ENCODE assay signal across 17 cellular contexts in genomic region chr12:5439788-5440300, GRCh38. TPM values are rescaled to one million over a fixed set of nuclear protein-coding genes. Genes with fewer than 3 reads are reported as not detected.
"Had no signal": no experiment of that assay in that cellular context is flagged by ENCODE, and none has a peak within 500 bp of the region (broad histone marks: within the 10 kb centered on the region; RNA-seq: fewer than 3 reads in every experiment).

No MANE protein-coding gene starts in this region.

- H3K4me1 ChIP-seq: gastroesophageal sphincter, lower lobe of right lung had no signal

- H3K36me3 ChIP-seq: esophagus muscularis mucosa, gastroesophageal sphincter, left ventricle myocardium inferior, lower lobe of right lung, ovary, tibial nerve had no signal

- H3K27ac ChIP-seq: esophagus muscularis mucosa, gastroesophageal sphincter, left ventricle myocardium inferior, lower lobe of right lung, ovary, tibial nerve had no signal

- H3K27me3 ChIP-seq: ovary had no signal

- H3K9me3 ChIP-seq: lower lobe of right lung, ovary had no signal

- H3K4me3 ChIP-seq: coronary artery, esophagus muscularis mucosa, gastroesophageal sphincter, left ventricle myocardium inferior, lower lobe of right lung, ovary, smooth muscle cell, tibial nerve had no signal

- DNase-seq: effector CD8-positive, alpha-beta T cell; glutamatergic neuron; left cardiac atrium; left ventricle myocardium inferior; lower lobe of right lung; natural killer cell; nucleus accumbens; ovary; right cardiac atrium; stimulated activated CD4-positive, alpha-beta T cell treated with anti-CD3 and anti-CD28 coated beads, Interleukin-4, amount 100 ng/mL, for 24 hours had no signal

- H3K4me2 ChIP-seq: smooth muscle cell had no signal

RNA-seq across cellular contexts. Expression of gene NTF3, which starts 7.9 kb away (rescaled TPM):
- total RNA-seq: dermis microvascular lymphatic vessel endothelial cell, natural killer cell had no signal
- polyA plus RNA-seq: keratinocyte had no signal
